Comparison of ENCODE assay signal across 21 cellular contexts in the genomic region with DNA sequence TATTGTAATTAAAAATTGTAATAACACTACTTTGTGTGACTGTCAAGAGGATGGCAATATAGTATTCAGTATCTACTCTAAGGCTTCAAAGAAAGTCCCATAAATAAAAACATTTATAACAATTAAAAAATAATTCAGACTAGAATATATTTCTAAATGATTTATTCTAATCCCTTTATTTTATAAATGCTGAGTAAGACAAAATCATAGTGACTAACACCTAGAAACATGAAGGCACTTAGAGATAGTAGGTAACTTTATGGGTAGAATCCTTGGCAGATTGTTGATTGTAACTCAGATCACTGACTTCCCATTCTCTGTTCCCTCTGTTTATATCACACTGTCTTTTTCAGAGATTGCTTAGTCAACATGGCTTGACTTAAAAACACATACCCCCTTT.
"Had no signal": no experiment of that assay in that cellular context is flagged by ENCODE, and none has a peak within 500 bp of the region (broad histone marks: within the 10 kb centered on the region; RNA-seq: fewer than 3 reads in every experiment).

No MANE protein-coding gene starts in this region.

- ATAC-seq: activated naive CD4-positive, alpha-beta T cell treated with anti-CD3 and anti-CD28 coated beads, Interleukin-2, amount 50 U/mL, for 72 hours; naive thymus-derived CD4-positive, alpha-beta T cell; WTC11 had no signal

- DNase-seq: activated CD4-positive, alpha-beta T cell treated with anti-CD3 and anti-CD28 coated beads, Interleukin-2, amount 50 U/mL, for 1 hour; activated gamma-delta T cell; activated T-cell treated with anti-CD3 and anti-CD28 coated beads for 4 hours; central memory CD4-positive, alpha-beta T cell; esophagus squamous epithelium; foreskin melanocyte; hippocampal formation; naive thymus-derived CD4-positive, alpha-beta T cell; occipital lobe; stimulated activated CD4-positive, alpha-beta T cell treated with anti-CD3 and anti-CD28 coated beads, Interleukin-15, amount 100 ng/mL, for 24 hours; stimulated activated naive CD4-positive, alpha-beta T cell treated with Interleukin-2 at 50 U/mL for 16 hours; T1000 had no signal

- H3K9me3 ChIP-seq: breast epithelium, esophagus squamous epithelium, right atrium auricular region, tibial nerve had no signal

- H3K4me3 ChIP-seq: breast epithelium, esophagus squamous epithelium, neural progenitor cell, right atrium auricular region, tibial nerve had no signal

- H3K4me1 ChIP-seq: breast epithelium, esophagus squamous epithelium, neural progenitor cell, right atrium auricular region, tibial nerve had no signal

- H3K27ac ChIP-seq: breast epithelium, esophagus squamous epithelium, neural progenitor cell, right atrium auricular region, tibial nerve had no signal

- H3K4me2 ChIP-seq: neural progenitor cell had no signal

- H3K4me3 Mint-ChIP-seq: activated T-helper 1 cell treated with anti-CD3 and anti-CD28 coated beads, Interleukin-12 subunit alpha, Interleukin-12 subunit beta, Interleukin-2, Interleukin-4 antibody, amounts not matched to agents 30 ng/mL and 10 ng/mL and 1 ng/mL, durations not matched to agents 14 hours and 24 hours and 36 hours; dendritic cell treated with granulocyte-macrophage colony-stimulating factor and Interleukin-4, amounts not matched to agents 40 ng/mL and 50 ng/mL, for 4 days; mesothelial cell of epicardium; neural progenitor cell; WTC11 had no signal

- H3K4me1 Mint-ChIP-seq: mesothelial cell of epicardium, neural progenitor cell, WTC11 had no signal

- H3K27me3 Mint-ChIP-seq: dendritic cell treated with granulocyte-macrophage colony-stimulating factor and Interleukin-4, amounts not matched to agents 40 ng/mL and 50 ng/mL, for 4 days; naive thymus-derived CD4-positive, alpha-beta T cell had no signal

- H3K27ac Mint-ChIP-seq: activated naive CD4-positive, alpha-beta T cell treated with anti-CD3 and anti-CD28 coated beads, Interleukin-2, amount 50 U/mL, for 72 hours; activated T-helper 1 cell treated with anti-CD3 and anti-CD28 coated beads, Interleukin-12 subunit alpha, Interleukin-12 subunit beta, Interleukin-2, Interleukin-4 antibody, amounts not matched to agents 30 ng/mL and 10 ng/mL and 1 ng/mL, durations not matched to agents 14 hours and 24 hours and 36 hours; dendritic cell treated with granulocyte-macrophage colony-stimulating factor and Interleukin-4, amounts not matched to agents 40 ng/mL and 50 ng/mL, for 4 days; mesothelial cell of epicardium; neural progenitor cell; WTC11 had no signal

- H3K9me3 Mint-ChIP-seq: activated naive CD4-positive, alpha-beta T cell treated with anti-CD3 and anti-CD28 coated beads, Interleukin-2, amount 50 U/mL, for 72 hours; dendritic cell treated with granulocyte-macrophage colony-stimulating factor and Interleukin-4, amounts not matched to agents 40 ng/mL and 50 ng/mL, for 4 days; mesothelial cell of epicardium; neural progenitor cell; WTC11 had no signal

- H3K27me3 ChIP-seq: breast epithelium, esophagus squamous epithelium, neural progenitor cell, right atrium auricular region, tibial nerve had no signal

- H2AFZ ChIP-seq: neural progenitor cell had no signal

- H3K9ac ChIP-seq: neural progenitor cell had no signal

- H3K36me3 ChIP-seq: breast epithelium, right atrium auricular region had no signal
